In the genomic region with DNA sequence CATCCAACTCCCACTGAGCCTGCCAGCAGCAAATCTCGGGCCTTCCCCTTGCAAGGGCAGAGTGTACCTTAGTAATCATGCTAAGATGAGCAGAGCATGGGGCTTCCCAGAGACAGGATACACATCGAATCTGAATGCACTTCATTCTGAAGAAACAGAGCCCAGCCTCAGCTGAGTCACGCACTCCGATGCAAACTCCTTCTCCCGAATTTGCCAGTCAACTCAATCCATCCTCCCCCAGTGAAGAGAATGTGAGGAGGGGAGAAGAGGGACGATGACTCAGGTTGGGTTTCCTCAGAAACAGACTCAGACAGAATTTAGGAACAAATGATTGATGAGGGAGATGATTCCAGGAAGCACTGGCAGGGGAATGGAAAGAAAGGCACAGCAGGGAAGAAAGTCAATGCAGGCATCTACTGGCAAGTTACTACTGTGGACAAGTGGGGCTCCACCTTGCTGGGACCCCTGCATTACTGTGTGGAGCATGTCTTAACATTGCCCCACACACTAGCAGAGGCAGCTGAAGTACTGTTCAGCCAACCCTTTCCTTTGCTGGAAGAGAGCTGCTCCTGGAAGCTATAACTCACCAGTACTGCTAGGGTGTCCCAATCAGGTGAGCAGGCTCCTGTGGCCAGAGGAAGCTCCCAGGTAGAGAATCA, we compare ENCODE assay signal across 11 cellular contexts.
DNase-seq lines count a peak whose midpoint lies in the region; ATAC-seq and TF ChIP-seq lines count a peak whose summit lies in the region.
"Had no signal": no experiment of that assay in that cellular context is flagged by ENCODE, and none has a peak within 500 bp of the region (broad histone marks: within the 10 kb centered on the region; RNA-seq: fewer than 3 reads in every experiment).

No MANE protein-coding gene starts in this region.

- TF ChIP-seq EP300 in upper lobe of left lung (IDR thresholded peaks at IDR 0.05), result no peak

- H3K27me3 Mint-ChIP-seq in activated T-helper 17 cell treated with anti-CD3 and anti-CD28 coated beads, Interleukin-2, amount 50 U/mL, for 72 hours, result peaks cover 8% of the 10 kb centered on the region

- H3K36me3 Mint-ChIP-seq in activated T-helper 17 cell treated with anti-CD3 and anti-CD28 coated beads, Interleukin-2, amount 50 U/mL, for 72 hours (ENCODE audit: low read depth), result peaks cover 5% of the 10 kb centered on the region

- peak overlapping the region; percentile 6 for H3K4me2 ChIP-seq in GM23248 (ENCODE audit: unreplicated experiment)

- DNase-seq in AG08395 (ENCODE audit: low spot score) (peak; percentile 24), GM23248 (peak; percentile 83), kidney glomerular epithelial cell (lab: John Stamatoyannopoulos, UW) (peak; percentile 85), NCI-H187 treated with DMSO at 0.1 percent for 48 hours (lab: John Stamatoyannopoulos, UW) (no peak), upper lobe of left lung (no peak), body of pancreas (no peak)
- DNase-seq: DMS79, Peyer's patch had no signal

- no peaks in the 10 kb centered on the region for H3K27me3 ChIP-seq in GM23248 (replicated peaks; ENCODE audit: insufficient read depth)
- H3K27me3 ChIP-seq in upper lobe of left lung, result no peaks in the 10 kb centered on the region
- H3K27me3 ChIP-seq in body of pancreas, result no peaks in the 10 kb centered on the region
- H3K27me3 ChIP-seq: Peyer's patch had no signal

- H4K20me1 ChIP-seq in GM23248 (ENCODE audit: insufficient read depth), result no peaks in the 10 kb centered on the region

- TF ChIP-seq CTCF in upper lobe of left lung (IDR thresholded peaks at IDR 0.05) (no peak), body of pancreas (IDR thresholded peaks at IDR 0.05) (no peak)

- no peaks in the 10 kb centered on the region for H3K36me3 ChIP-seq in GM23248 (ENCODE audit: low read depth)
- no peaks in the 10 kb centered on the region for H3K36me3 ChIP-seq in upper lobe of left lung
- H3K36me3 ChIP-seq in body of pancreas (replicated peaks in 1 of 2; ENCODE audit: insufficient read depth in 1 of 2, low read depth in 2 of 2), result no peaks in the 10 kb centered on the region
- H3K36me3 ChIP-seq: Peyer's patch had no signal

- TF ChIP-seq POLR2A in upper lobe of left lung (IDR thresholded peaks at IDR 0.05) (no peak), body of pancreas (IDR thresholded peaks at IDR 0.05) (no peak)

- H3F3A ChIP-seq in GM23248 (ENCODE audit: insufficient read depth), result peaks cover 35% of the 10 kb centered on the region

- no peaks in the 10 kb centered on the region for H3K79me2 ChIP-seq in GM23248 (ENCODE audit: insufficient read depth)

- H3K9me2 ChIP-seq in GM23248 (ENCODE audit: insufficient read depth), result no peaks in the 10 kb centered on the region

- in situ Hi-C loops in GM23248 (cut with MboI), result loop anchor here (25.0 kb wide), 1 partner anchor 1312 kb away; no protein-coding TSS in a partner anchor

- H3K4me1 Mint-ChIP-seq in activated T-helper 17 cell treated with anti-CD3 and anti-CD28 coated beads, Interleukin-2, amount 50 U/mL, for 72 hours, result peaks cover 18% of the 10 kb centered on the region

- H3K9me3 ChIP-seq in GM23248 (ENCODE audit: low read depth), result no peaks in the 10 kb centered on the region
- H3K9me3 ChIP-seq in upper lobe of left lung, result no peaks in the 10 kb centered on the region
- no peaks in the 10 kb centered on the region for H3K9me3 ChIP-seq in body of pancreas
- H3K9me3 ChIP-seq: Peyer's patch had no signal

- peaks cover 3% of the 10 kb centered on the region for H3K9me3 Mint-ChIP-seq in activated T-helper 17 cell treated with anti-CD3 and anti-CD28 coated beads, Interleukin-2, amount 50 U/mL, for 72 hours

- H3K27ac ChIP-seq in GM23248 (0 out of 2 replicates have a peak overlapping the region, but pooled peaks have one; percentile 6), upper lobe of left lung (no peak overlapping the region), body of pancreas (no peak overlapping the region)
- H3K27ac ChIP-seq: coronary artery, Peyer's patch had no signal

- ATAC-seq in activated T-helper 17 cell treated with anti-CD3 and anti-CD28 coated beads, Interleukin-2, amount 50 U/mL, for 72 hours (replicated peaks), result peak; percentile 74
- ATAC-seq in upper lobe of left lung (ENCODE audit: low FRiP score in 2 of 2), result no peak
- no peak for ATAC-seq in body of pancreas
- no peak for ATAC-seq in HG03520 (IDR thresholded peaks at IDR 0.05; ENCODE audit: unreplicated experiment)

- H2AFZ ChIP-seq in GM23248, result peak overlapping the region; percentile 27; the same call in 1 of the 2 replicates

- H3K27ac Mint-ChIP-seq in activated T-helper 17 cell treated with anti-CD3 and anti-CD28 coated beads, Interleukin-2, amount 50 U/mL, for 72 hours, result peak overlapping the region; percentile 89

- H3K4me1 ChIP-seq in GM23248 (ENCODE audit: insufficient read depth), result peaks cover 35% of the 10 kb centered on the region
- H3K4me1 ChIP-seq in upper lobe of left lung, result no peaks in the 10 kb centered on the region
- no peaks in the 10 kb centered on the region for H3K4me1 ChIP-seq in body of pancreas
- H3K4me1 ChIP-seq: Peyer's patch had no signal

- H3K4me3 ChIP-seq in GM23248, result no peak overlapping the region
- no peak overlapping the region for H3K4me3 ChIP-seq in upper lobe of left lung
- no peak overlapping the region for H3K4me3 ChIP-seq in body of pancreas
- H3K4me3 ChIP-seq: coronary artery, Peyer's patch had no signal

- intact Hi-C loops in body of pancreas (cut with DNase I), result loop anchor here (10.0 kb wide), 1 partner anchor 354 kb away; a partner anchor contains a TSS

- H3K4me3 Mint-ChIP-seq in activated T-helper 17 cell treated with anti-CD3 and anti-CD28 coated beads, Interleukin-2, amount 50 U/mL, for 72 hours, result peak overlapping the region; percentile 69

- 20 to 21% methylated on average over 6 of the region's 6 CpGs for WGBS in GM23248 (ENCODE audit: low coverage in 1 of 2, low lambda C conversion rate in 2 of 2, missing lambda C conversion rate in 2 of 2), 2 experiments
- 68 to 83% methylated on average over 6 of the region's 6 CpGs for whole genome bisulfite sequencing in upper lobe of left lung, 2 donors
- 70 to 75% methylated on average over 5 to 6 of the region's 6 CpGs for WGBS in body of pancreas, 2 donors

- H3K9ac ChIP-seq in GM23248, result no peak overlapping the region; the same call in 1 of the 2 replicates

Comparison
In these comparisons a context has a peak if more than half of its experiments do, and no peak if none do; other contexts are left out.
1. DNase-seq: peak in AG08395 (single experiment), GM23248 (single experiment) and kidney glomerular epithelial cell (single experiment); none in NCI-H187 treated with DMSO at 0.1 percent for 48 hours (single experiment), upper lobe of left lung (0 of 2) and body of pancreas (0 of 4).